Comparison of ENCODE assay signal across 17 cellular contexts in genomic region chr13:106344318-106344717, GRCh38.
"Had no signal": no experiment of that assay in that cellular context is flagged by ENCODE, and none has a peak within 500 bp of the region (broad histone marks: within the 10 kb centered on the region; RNA-seq: fewer than 3 reads in every experiment).

No MANE protein-coding gene starts in this region.

- H3K36me3 ChIP-seq: esophagus squamous epithelium, lower lobe of right lung, neural progenitor cell, upper lobe of right lung had no signal

- H3K9ac ChIP-seq: neural progenitor cell had no signal

- H2AFZ ChIP-seq: neural progenitor cell had no signal

- H3K4me3 Mint-ChIP-seq: activated T-helper 17 cell treated with anti-CD3 and anti-CD28 coated beads, Interleukin-2, amount 50 U/mL, for 72 hours; naive B cell; neural progenitor cell; stimulated activated naive CD8-positive, alpha-beta T cell treated with anti-CD3 and anti-CD28 coated beads, Interleukin-15, Interleukin-2, amounts not matched to agents 100 ng/mL and 50 ng/mL, for 24 hours had no signal

- ATAC-seq: activated T-helper 17 cell treated with anti-CD3 and anti-CD28 coated beads, Interleukin-2, amount 50 U/mL, for 72 hours; lower lobe of right lung; upper lobe of right lung had no signal

- H3K4me3 ChIP-seq: esophagus squamous epithelium, lower lobe of right lung, neural progenitor cell, SK-N-MC, upper lobe of right lung had no signal

- H3K36me3 Mint-ChIP-seq: neural progenitor cell had no signal

- H3K27ac Mint-ChIP-seq: activated T-helper 17 cell treated with anti-CD3 and anti-CD28 coated beads, Interleukin-2, amount 50 U/mL, for 72 hours; naive B cell; stimulated activated naive CD8-positive, alpha-beta T cell treated with anti-CD3 and anti-CD28 coated beads, Interleukin-15, Interleukin-2, amounts not matched to agents 100 ng/mL and 50 ng/mL, for 24 hours had no signal

- H3K4me1 Mint-ChIP-seq: activated T-helper 17 cell treated with anti-CD3 and anti-CD28 coated beads, Interleukin-2, amount 50 U/mL, for 72 hours; naive B cell had no signal

- H3K27ac ChIP-seq: esophagus squamous epithelium, lower lobe of right lung, neural progenitor cell, SK-N-MC, upper lobe of right lung had no signal

- H3K4me2 ChIP-seq: neural progenitor cell had no signal

- H3K4me1 ChIP-seq: upper lobe of right lung had no signal

- DNase-seq: activated CD4-positive, alpha-beta T cell treated with anti-CD3 and anti-CD28 coated beads for 1 hour; activated CD4-positive, alpha-beta T cell treated with anti-CD3 and anti-CD28 coated beads, Interleukin-2, amount 50 U/mL, for 4 hours; activated naive CD4-positive, alpha-beta T cell treated with Interleukin-2 at 50 U/mL for 16 hours; esophagus squamous epithelium; foreskin fibroblast; left cardiac atrium; lower lobe of right lung; midbrain; naive B cell; right cardiac atrium; stimulated activated CD4-positive, alpha-beta T cell treated with anti-CD3 and anti-CD28 coated beads, Interleukin-4, amount 100 ng/mL, for 4 hours; stimulated activated CD8-positive, alpha-beta memory T cell treated with anti-CD3 and anti-CD28 coated beads, Interleukin-4, amount 100 ng/mL, for 48 hours; upper lobe of right lung had no signal
